9 cellular contexts compared by ENCODE assay signal in genomic region chr9:121463026-121463827, GRCh38. TPM values are rescaled to one million over a fixed set of nuclear protein-coding genes. Genes with fewer than 3 reads are reported as not detected.
A peak's percentile ranks its signal among the peaks of the same experiment; 100 is the strongest.
DNase-seq lines count a peak whose midpoint lies in the region; ATAC-seq and TF ChIP-seq lines count a peak whose summit lies in the region.
"Had no signal": no experiment of that assay in that cellular context is flagged by ENCODE, and none has a peak within 500 bp of the region (broad histone marks: within the 10 kb centered on the region; RNA-seq: fewer than 3 reads in every experiment).

No MANE protein-coding gene starts in this region.

- H3K36me3 Mint-ChIP-seq in endothelial cell (ENCODE audit: low read depth, unreplicated experiment) (peaks cover 15% of the 10 kb centered on the region), neural progenitor cell (no peaks in the 10 kb centered on the region)
- peaks cover 0 to 4% (median 3%) of the 10 kb centered on the region in 3 donors for H3K36me3 Mint-ChIP-seq in naive thymus-derived CD8-positive, alpha-beta T cell

- H3K27me3 Mint-ChIP-seq in endothelial cell (ENCODE audit: unreplicated experiment), result no peaks in the 10 kb centered on the region
- peaks cover 6% of the 10 kb centered on the region for H3K27me3 Mint-ChIP-seq in neural progenitor cell (ENCODE audit: insufficient read depth, low read depth)
- H3K27me3 Mint-ChIP-seq in naive thymus-derived CD8-positive, alpha-beta T cell, result peaks cover 11 to 34% (median 27%) of the 10 kb centered on the region in 5 donors

- DNase-seq in activated T-cell treated with anti-CD3 and anti-CD28 coated beads, Interleukin-2, amount 50 U/mL, for 48 hours, result peak; percentile 57 to 61
- no peak for DNase-seq in activated T-cell treated with anti-CD3 and anti-CD28 coated beads, Interleukin-2, amount 50 U/mL, for 1 hour
- DNase-seq in OCI-LY7 (ENCODE audit: low spot score) (peak; percentile 21), endothelial cell (ENCODE audit: low spot score) (peak; percentile 82), neural progenitor cell (ENCODE audit: low spot score) (peak; percentile 75), NCI-H1105 treated with DMSO at 0.1 percent for 48 hours (lab: John Stamatoyannopoulos, UW) (no peak)
- DNase-seq in naive thymus-derived CD8-positive, alpha-beta T cell, result no peak

- H3K36me3 ChIP-seq in OCI-LY7 (ENCODE audit: insufficient read depth, low read length) (no peaks in the 10 kb centered on the region), neural progenitor cell (no peaks in the 10 kb centered on the region)

- H3K4me1 Mint-ChIP-seq in endothelial cell (ENCODE audit: unreplicated experiment) (peaks cover 9% of the 10 kb centered on the region), neural progenitor cell (no peaks in the 10 kb centered on the region)
- H3K4me1 Mint-ChIP-seq in naive thymus-derived CD8-positive, alpha-beta T cell, result peaks cover 0 to 5% (median 3%) of the 10 kb centered on the region in 4 donors
- H3K4me1 Mint-ChIP-seq: activated naive CD4-positive, alpha-beta T cell treated with anti-CD3 and anti-CD28 coated beads, Interleukin-2, amount 50 U/mL, for 24 hours had no signal

- BruUV-seq in OCI-LY7 (replicated peaks; lab: Mats Ljungman, UMichigan), result no TSS peak

- peak; percentile 85 for TF ChIP-seq CTCF in OCI-LY7 (conservative IDR thresholded peaks at IDR 0.05; ENCODE audit: low read length)
- peak; percentile 80 for TF ChIP-seq CTCF in endothelial cell (IDR thresholded peaks at IDR 0.05; ENCODE audit: unreplicated experiment)
- TF ChIP-seq CTCF in neural progenitor cell (IDR thresholded peaks at IDR 0.05), result peak; percentile 92

- CTCF ChIA-PET in OCI-LY7 (lab: Charles Lee; ENCODE audit: unreplicated experiment), result interaction anchor here (0.8 kb wide), 1 partner anchor 77 kb away, joined by 3 read pairs; no protein-coding TSS in a partner anchor

- H3K27ac ChIP-seq in OCI-LY7 (ENCODE audit: low read depth, low read length, poor library complexity, severe bottlenecking), result no peak overlapping the region
- H3K27ac ChIP-seq in neural progenitor cell, result no peak overlapping the region

- no peaks in the 10 kb centered on the region for H3K9me3 ChIP-seq in OCI-LY7 (ENCODE audit: low read length)
- H3K9me3 ChIP-seq in neural progenitor cell (ENCODE audit: low read depth), result no peaks in the 10 kb centered on the region

- H3K79me2 ChIP-seq in OCI-LY7 (ENCODE audit: insufficient read depth, low read depth, low read length) (no peaks in the 10 kb centered on the region), neural progenitor cell (ENCODE audit: low read depth) (no peaks in the 10 kb centered on the region)

- no peak for ATAC-seq in naive thymus-derived CD8-positive, alpha-beta T cell
- no peak for ATAC-seq in HG02623 (IDR thresholded peaks at IDR 0.05; ENCODE audit: unreplicated experiment)

- H3K4me3 Mint-ChIP-seq in endothelial cell (ENCODE audit: unreplicated experiment), result no peak overlapping the region
- H3K4me3 Mint-ChIP-seq in neural progenitor cell, result no peak overlapping the region
- peak overlapping the region in 1 of 10 donors; percentile 40 for H3K4me3 Mint-ChIP-seq in naive thymus-derived CD8-positive, alpha-beta T cell
- H3K4me3 Mint-ChIP-seq: activated naive CD4-positive, alpha-beta T cell treated with anti-CD3 and anti-CD28 coated beads, Interleukin-2, amount 50 U/mL, for 24 hours had no signal

- H3K4me3 ChIP-seq in OCI-LY7 (ENCODE audit: low read depth, low read length, poor library complexity, severe bottlenecking) (no peak overlapping the region), neural progenitor cell (no peak overlapping the region)

- intact Hi-C loops in OCI-LY7 (cut with micrococcal nuclease; ENCODE audit: unreplicated experiment), result no loop called here

- H3K9me3 Mint-ChIP-seq in endothelial cell (ENCODE audit: unreplicated experiment), result no peaks in the 10 kb centered on the region
- peaks cover 2% of the 10 kb centered on the region for H3K9me3 Mint-ChIP-seq in neural progenitor cell
- H3K9me3 Mint-ChIP-seq in naive thymus-derived CD8-positive, alpha-beta T cell, result no peaks in the 10 kb centered on the region
- H3K9me3 Mint-ChIP-seq: activated naive CD4-positive, alpha-beta T cell treated with anti-CD3 and anti-CD28 coated beads, Interleukin-2, amount 50 U/mL, for 24 hours had no signal

- no peaks in the 10 kb centered on the region for H3K9me2 ChIP-seq in OCI-LY7 (ENCODE audit: insufficient read depth, low read length)

- H3K4me2 ChIP-seq in OCI-LY7 (ENCODE audit: low read length) (no peak overlapping the region), neural progenitor cell (no peak overlapping the region)

- no peaks in the 10 kb centered on the region for H3F3A ChIP-seq in neural progenitor cell (ENCODE audit: low read depth)

- peaks cover 16% of the 10 kb centered on the region for H3K27me3 ChIP-seq in neural progenitor cell

- H3K9ac ChIP-seq in neural progenitor cell, result no peak overlapping the region

- no peak overlapping the region for H3K27ac Mint-ChIP-seq in endothelial cell (ENCODE audit: unreplicated experiment)
- H3K27ac Mint-ChIP-seq in neural progenitor cell, result no peak overlapping the region
- H3K27ac Mint-ChIP-seq in naive thymus-derived CD8-positive, alpha-beta T cell, result no peak overlapping the region
- H3K27ac Mint-ChIP-seq: activated naive CD4-positive, alpha-beta T cell treated with anti-CD3 and anti-CD28 coated beads, Interleukin-2, amount 50 U/mL, for 24 hours had no signal

- H4K20me1 ChIP-seq in OCI-LY7 (ENCODE audit: insufficient read depth, low read length), result no peaks in the 10 kb centered on the region
- no peaks in the 10 kb centered on the region for H4K20me1 ChIP-seq in neural progenitor cell (ENCODE audit: low read depth)

- H3K4me1 ChIP-seq in OCI-LY7 (ENCODE audit: insufficient read depth, low read length, poor library complexity, severe bottlenecking), result no peaks in the 10 kb centered on the region
- no peaks in the 10 kb centered on the region for H3K4me1 ChIP-seq in neural progenitor cell

- POLR2A ChIA-PET in OCI-LY7 (lab: Charles Lee), result no interaction called here
- POLR2A ChIA-PET in naive thymus-derived CD8-positive, alpha-beta T cell (lab: Charles Lee), result no interaction called here

- H2AFZ ChIP-seq in OCI-LY7 (ENCODE audit: low read length) (no peak overlapping the region), neural progenitor cell (replicated peaks) (no peak overlapping the region)

RNA-seq across cellular contexts. Expression of gene GGTA1, which starts 36.4 kb away (rescaled TPM):
- total RNA-seq in OCI-LY7 (2014; rRNA removed; shearing (Covaris generic)), result not detected in 2 replicates
- total RNA-seq in OCI-LY7 (2022) (not detected in 2 replicates), endothelial cell (ENCODE audit: unreplicated experiment) (19.7 TPM), neural progenitor cell (ENCODE audit: low replicate concordance) (not detected in 2 replicates)
- not detected for total RNA-seq in naive thymus-derived CD8-positive, alpha-beta T cell
- polyA plus RNA-seq in naive thymus-derived CD8-positive, alpha-beta T cell, result under 1 TPM in 1 of 3 donors, not detected in 2; 0.34 TPM

Comparison
In these comparisons a context has a peak if more than half of its experiments do, and no peak if none do; other contexts are left out.
1. DNase-seq: peak in activated T-cell treated with anti-CD3 and anti-CD28 coated beads, Interleukin-2, amount 50 U/mL, for 48 hours (2 of 2), OCI-LY7 (single experiment), endothelial cell (single experiment) and neural progenitor cell (single experiment); none in activated T-cell treated with anti-CD3 and anti-CD28 coated beads, Interleukin-2, amount 50 U/mL, for 1 hour (single experiment), naive thymus-derived CD8-positive, alpha-beta T cell (0 of 10) and NCI-H1105 treated with DMSO at 0.1 percent for 48 hours (single experiment).
2. RNA of gene GGTA1, which starts 36.4 kb away (total RNA-seq): 19.7 TPM in endothelial cell (single experiment); not detected in naive thymus-derived CD8-positive, alpha-beta T cell, not detected in OCI-LY7 and not detected in neural progenitor cell; every median in the first group is over 10 times any median in the second.
3. Peak in every context shown above with its lines, with median percentiles within 50 percentile points of each other: CTCF ChIP-seq.